ENCODE assay signal across 18 cellular contexts in the genomic region with DNA sequence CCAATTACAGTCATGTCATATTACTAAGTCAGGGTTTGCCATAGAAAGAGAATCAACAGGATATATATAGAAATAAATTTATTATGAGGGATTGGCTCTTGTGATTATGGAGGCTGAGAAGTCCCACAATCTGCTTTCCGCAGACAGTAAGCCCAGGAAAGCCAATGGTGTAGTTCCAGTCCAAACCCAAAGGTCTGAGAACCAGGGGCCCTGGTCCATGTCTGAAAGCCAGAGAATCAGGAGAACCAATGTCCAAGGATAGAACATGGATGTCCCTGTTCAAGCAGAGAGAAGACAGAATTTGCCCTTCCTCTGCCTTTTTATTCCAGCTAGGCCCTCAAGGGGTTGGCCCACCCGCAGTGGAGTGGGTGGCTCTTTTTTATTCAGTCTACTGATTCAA. TPM values are rescaled to one million over a fixed set of nuclear protein-coding genes. Genes with fewer than 3 reads are reported as not detected.
DNase-seq lines count a peak whose midpoint lies in the region; ATAC-seq and TF ChIP-seq lines count a peak whose summit lies in the region.
"Had no signal": no experiment of that assay in that cellular context is flagged by ENCODE, and none has a peak within 500 bp of the region (broad histone marks: within the 10 kb centered on the region; RNA-seq: fewer than 3 reads in every experiment).

No MANE protein-coding gene starts in this region.

- peaks cover 32% of the 10 kb centered on the region for H3K4me1 Mint-ChIP-seq in activated naive CD4-positive, alpha-beta T cell treated with anti-CD3 and anti-CD28 coated beads, Interleukin-2, amount 50 U/mL, for 24 hours
- peaks cover 30% of the 10 kb centered on the region for H3K4me1 Mint-ChIP-seq in activated naive CD4-positive, alpha-beta T cell treated with anti-CD3 and anti-CD28 coated beads, Interleukin-2, amount 10 ng/mL, durations not matched to agents 7 days and 5 days
- H3K4me1 Mint-ChIP-seq in activated T-helper 17 cell treated with anti-CD3 and anti-CD28 coated beads, Interleukin-2, amount 50 U/mL, for 72 hours = peaks cover 9% of the 10 kb centered on the region
- H3K4me1 Mint-ChIP-seq in nephron progenitor cell (peaks cover 25% of the 10 kb centered on the region), GM23338 (peaks cover 15% of the 10 kb centered on the region)

- H3K4me3 ChIP-seq in DOHH2 (ENCODE audit: low read length) (0 out of 2 replicates have a peak overlapping the region, but pooled peaks have one; percentile 8), GM23338 (no peak overlapping the region)
- H3K4me3 ChIP-seq: GM23248, Peyer's patch, SJSA1 had no signal

- H3K4me2 ChIP-seq in DOHH2 (ENCODE audit: low read length) (peak overlapping the region; percentile 29), GM23338 (no peak overlapping the region)

- H3K4me1 ChIP-seq in DOHH2 (ENCODE audit: control insufficient read depth, low read length) (peaks cover 37% of the 10 kb centered on the region), GM23338 (ENCODE audit: insufficient read depth) (peaks cover 11% of the 10 kb centered on the region; the same call in 1 of the 2 replicates)

- no peak overlapping the region for H3K4me3 Mint-ChIP-seq in activated naive CD4-positive, alpha-beta T cell treated with anti-CD3 and anti-CD28 coated beads, Interleukin-2, amount 50 U/mL, for 24 hours
- no peak overlapping the region for H3K4me3 Mint-ChIP-seq in activated naive CD4-positive, alpha-beta T cell treated with anti-CD3 and anti-CD28 coated beads, Interleukin-2, amount 10 ng/mL, durations not matched to agents 7 days and 5 days
- peak overlapping the region; percentile 100 for H3K4me3 Mint-ChIP-seq in activated T-helper 17 cell treated with anti-CD3 and anti-CD28 coated beads, Interleukin-2, amount 50 U/mL, for 72 hours
- H3K4me3 Mint-ChIP-seq in nephron progenitor cell (no peak overlapping the region), GM23338 (no peak overlapping the region)

- peaks cover 84% of the 10 kb centered on the region for H3K36me3 ChIP-seq in DOHH2 (ENCODE audit: control insufficient read depth, low read length)
- no peaks in the 10 kb centered on the region for H3K36me3 ChIP-seq in GM23338 (ENCODE audit: insufficient read depth)

- peaks cover 67% of the 10 kb centered on the region for H3F3A ChIP-seq in DOHH2 (ENCODE audit: control insufficient read depth, insufficient read depth)
- no peaks in the 10 kb centered on the region for H3F3A ChIP-seq in GM23338 (replicated peaks; ENCODE audit: low read depth)

- CTCF ChIA-PET in activated naive CD4-positive, alpha-beta T cell treated with anti-CD3 and anti-CD28 coated beads, Interleukin-2, amount 10 ng/mL, durations not matched to agents 7 days and 5 days (lab: Charles Lee) = interaction anchor here (1.4 kb wide), 1 partner anchor 252 kb away, joined by 5 read pairs; no protein-coding TSS in a partner anchor

- H3K27ac Mint-ChIP-seq in activated naive CD4-positive, alpha-beta T cell treated with anti-CD3 and anti-CD28 coated beads, Interleukin-2, amount 50 U/mL, for 24 hours = peak overlapping the region; percentile 43
- no peak overlapping the region for H3K27ac Mint-ChIP-seq in activated naive CD4-positive, alpha-beta T cell treated with anti-CD3 and anti-CD28 coated beads, Interleukin-2, amount 10 ng/mL, durations not matched to agents 7 days and 5 days
- no peak overlapping the region for H3K27ac Mint-ChIP-seq in activated T-helper 17 cell treated with anti-CD3 and anti-CD28 coated beads, Interleukin-2, amount 50 U/mL, for 72 hours
- H3K27ac Mint-ChIP-seq in nephron progenitor cell = peak overlapping the region; percentile 75
- H3K27ac Mint-ChIP-seq in GM23338 = no peak overlapping the region

- H3K9me3 Mint-ChIP-seq in activated naive CD4-positive, alpha-beta T cell treated with anti-CD3 and anti-CD28 coated beads, Interleukin-2, amount 50 U/mL, for 24 hours = no peaks in the 10 kb centered on the region
- no peaks in the 10 kb centered on the region for H3K9me3 Mint-ChIP-seq in activated naive CD4-positive, alpha-beta T cell treated with anti-CD3 and anti-CD28 coated beads, Interleukin-2, amount 10 ng/mL, durations not matched to agents 7 days and 5 days
- H3K9me3 Mint-ChIP-seq in activated T-helper 17 cell treated with anti-CD3 and anti-CD28 coated beads, Interleukin-2, amount 50 U/mL, for 72 hours = no peaks in the 10 kb centered on the region
- H3K9me3 Mint-ChIP-seq in nephron progenitor cell (peaks cover 10% of the 10 kb centered on the region), GM23338 (no peaks in the 10 kb centered on the region)

- no peak for DNase-seq in activated naive CD4-positive, alpha-beta T cell treated with anti-CD3 and anti-CD28 coated beads, Interleukin-2, amount 10 ng/mL, durations not matched to agents 7 days and 5 days
- DNase-seq in nephron progenitor cell (no peak), NCI-H128 (lab: John Stamatoyannopoulos, UW; ENCODE audit: unreplicated experiment) (no peak), T-helper 2 cell (no peak), GM23338 (ENCODE audit: low spot score) (no peak)
- DNase-seq: ACHN, DND-41, GDM1, GM23248, HCEC 1CT, NCI-H1092 treated with DMSO at 0.1 percent for 48 hours, Peyer's patch had no signal

- H2AFZ ChIP-seq in GM23338 = no peak overlapping the region
- H2AFZ ChIP-seq: GM23248 had no signal

- H3K79me2 ChIP-seq in DOHH2 (ENCODE audit: control insufficient read depth, low read length) = peaks cover 62% of the 10 kb centered on the region
- H3K79me2 ChIP-seq in GM23338 (replicated peaks; ENCODE audit: insufficient read depth) = peaks cover 20% of the 10 kb centered on the region

- H3K27me3 Mint-ChIP-seq in activated naive CD4-positive, alpha-beta T cell treated with anti-CD3 and anti-CD28 coated beads, Interleukin-2, amount 50 U/mL, for 24 hours = no peaks in the 10 kb centered on the region
- H3K27me3 Mint-ChIP-seq in activated naive CD4-positive, alpha-beta T cell treated with anti-CD3 and anti-CD28 coated beads, Interleukin-2, amount 10 ng/mL, durations not matched to agents 7 days and 5 days = no peaks in the 10 kb centered on the region
- H3K27me3 Mint-ChIP-seq in activated T-helper 17 cell treated with anti-CD3 and anti-CD28 coated beads, Interleukin-2, amount 50 U/mL, for 72 hours = no peaks in the 10 kb centered on the region
- H3K27me3 Mint-ChIP-seq in nephron progenitor cell (ENCODE audit: low read depth, poor library complexity) (no peaks in the 10 kb centered on the region), GM23338 (ENCODE audit: insufficient read depth, low read depth, poor library complexity) (peaks cover 16% of the 10 kb centered on the region)

- no peaks in the 10 kb centered on the region for H4K20me1 ChIP-seq in DOHH2 (ENCODE audit: control insufficient read depth, insufficient read depth, low read depth, low read length)
- H4K20me1 ChIP-seq in GM23338 (replicated peaks; ENCODE audit: insufficient read depth) = no peaks in the 10 kb centered on the region

- no peak overlapping the region for H3K27ac ChIP-seq in DOHH2 (ENCODE audit: low read depth, low read length)
- no peak overlapping the region for H3K27ac ChIP-seq in GM23338 (ENCODE audit: low read depth)
- H3K27ac ChIP-seq: C4-2B, GM23248, Peyer's patch, SJSA1 had no signal

- H3K36me3 Mint-ChIP-seq in activated naive CD4-positive, alpha-beta T cell treated with anti-CD3 and anti-CD28 coated beads, Interleukin-2, amount 50 U/mL, for 24 hours = peaks cover 16% of the 10 kb centered on the region
- H3K36me3 Mint-ChIP-seq in activated naive CD4-positive, alpha-beta T cell treated with anti-CD3 and anti-CD28 coated beads, Interleukin-2, amount 10 ng/mL, durations not matched to agents 7 days and 5 days = peaks cover 46% of the 10 kb centered on the region
- peaks cover 71% of the 10 kb centered on the region for H3K36me3 Mint-ChIP-seq in activated T-helper 17 cell treated with anti-CD3 and anti-CD28 coated beads, Interleukin-2, amount 50 U/mL, for 72 hours (ENCODE audit: low read depth)
- H3K36me3 Mint-ChIP-seq in nephron progenitor cell (ENCODE audit: low read depth) = peaks cover 47% of the 10 kb centered on the region
- H3K36me3 Mint-ChIP-seq in GM23338 (ENCODE audit: low read depth) = peaks cover 34% of the 10 kb centered on the region

- no peak for TF ChIP-seq CTCF in DOHH2 (IDR thresholded peaks at IDR 0.05; ENCODE audit: low read depth, low read length, poor library complexity, severe bottlenecking)
- TF ChIP-seq CTCF in nephron progenitor cell (IDR thresholded peaks at IDR 0.05) = no peak
- TF ChIP-seq CTCF in GM23338 (conservative IDR thresholded peaks at IDR 0.05; ENCODE audit: low read depth in 2 of 2) = no peak

- no peaks in the 10 kb centered on the region for H3K9me3 ChIP-seq in DOHH2 (ENCODE audit: control insufficient read depth, insufficient read depth, low read length)
- H3K9me3 ChIP-seq: Peyer's patch, SJSA1 had no signal

- ATAC-seq in activated T-helper 17 cell treated with anti-CD3 and anti-CD28 coated beads, Interleukin-2, amount 50 U/mL, for 72 hours (replicated peaks) = no peak
- no peak for ATAC-seq in GM23338

- H3K9me2 ChIP-seq in DOHH2 (replicated peaks; ENCODE audit: control insufficient read depth, low read length) (no peaks in the 10 kb centered on the region), GM23338 (ENCODE audit: insufficient read depth) (no peaks in the 10 kb centered on the region)

- no peaks in the 10 kb centered on the region for H3K27me3 ChIP-seq in DOHH2 (ENCODE audit: control insufficient read depth, low read length)
- H3K27me3 ChIP-seq in GM23338 (ENCODE audit: insufficient read depth) = no peaks in the 10 kb centered on the region
- H3K27me3 ChIP-seq: Peyer's patch, SJSA1 had no signal

TF ChIP-seq in GM23338, 12 proteins besides CTCF, POLR2A, EP300 and RAD21:
- no peak for TF ChIP-seq CREB1 (CRISPR knock-in tag; IDR thresholded peaks at IDR 0.05; ENCODE audit: low read depth)
- no peak for TF ChIP-seq JUNB (IDR thresholded peaks at IDR 0.05; ENCODE audit: unreplicated experiment)

RNA-seq across cellular contexts. Expression of gene FABP2, which starts 25.6 kb away (rescaled TPM):
- total RNA-seq in activated T-helper 17 cell treated with anti-CD3 and anti-CD28 coated beads, Interleukin-2, amount 50 U/mL, for 72 hours = not detected
- not detected in 2 replicates for total RNA-seq in GM23338 (2014; rRNA removed; shearing (Covaris generic))
- not detected in 2 replicates for polyA plus RNA-seq in GM23338 (2016; fragmentation: Nextera tagmentation; extraction: Ambion mirVana)
- total RNA-seq: GM23248, NCI-H460, SJSA1 had no signal
- polyA plus RNA-seq: GM23248 had no signal

Comparison
In these comparisons a context has a peak if more than half of its experiments do, and no peak if none do; other contexts are left out.
1. H3K27ac Mint-ChIP-seq: peak in activated naive CD4-positive, alpha-beta T cell treated with anti-CD3 and anti-CD28 coated beads, Interleukin-2, amount 50 U/mL, for 24 hours (single experiment) and nephron progenitor cell (single experiment); none in activated naive CD4-positive, alpha-beta T cell treated with anti-CD3 and anti-CD28 coated beads, Interleukin-2, amount 10 ng/mL, durations not matched to agents 7 days and 5 days (single experiment), activated T-helper 17 cell treated with anti-CD3 and anti-CD28 coated beads, Interleukin-2, amount 50 U/mL, for 72 hours (single experiment) and GM23338 (single experiment).